ENCODE assay signal across 33 cellular contexts in the genomic region with DNA sequence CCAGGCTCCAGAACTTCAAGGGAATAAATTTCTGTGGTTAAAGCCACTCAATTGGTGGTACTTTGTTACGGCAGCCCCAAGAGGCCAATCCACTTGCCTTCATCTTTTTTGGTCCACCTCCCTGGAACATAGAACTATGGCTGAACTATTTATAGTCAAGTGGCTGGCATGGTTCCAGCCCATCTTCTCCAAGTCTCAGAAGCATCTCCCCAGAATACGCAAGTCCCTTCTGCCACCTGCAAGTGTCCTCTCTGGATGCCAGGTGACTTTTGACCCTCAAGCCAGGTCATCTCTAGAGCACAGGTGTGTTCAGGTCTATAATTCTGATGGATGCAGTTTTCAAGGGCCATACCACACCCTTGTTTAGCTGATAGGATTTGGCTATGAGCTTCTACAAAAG.
"Had no signal": no experiment of that assay in that cellular context is flagged by ENCODE, and none has a peak within 500 bp of the region (broad histone marks: within the 10 kb centered on the region; RNA-seq: fewer than 3 reads in every experiment).

No MANE protein-coding gene starts in this region.

- H3K27ac ChIP-seq: adrenal gland, breast epithelium, cardiac muscle cell, colonic mucosa, foreskin keratinocyte, gastrocnemius medialis, heart left ventricle had no signal

- H3K27me3 Mint-ChIP-seq: activated CD4-positive, alpha-beta memory T cell treated with anti-CD3 and anti-CD28 coated beads for 36 hours; activated CD4-positive, alpha-beta T cell treated with anti-CD3 and anti-CD28 coated beads, Interleukin-2, amount 10 ng/mL, durations not matched to agents 24 days and 14 days; activated CD8-positive, alpha-beta memory T cell treated with anti-CD3 and anti-CD28 coated beads, Interleukin-2, amount 10 ng/mL, durations not matched to agents 7 days and 5 days; activated naive CD4-positive, alpha-beta T cell treated with anti-CD3 and anti-CD28 coated beads, Interleukin-2, amount 50 U/mL, for 24 hours; activated naive CD8-positive, alpha-beta T cell treated with anti-CD3 and anti-CD28 coated beads, Interleukin-2, amount 50 U/mL, for 24 hours; brain had no signal

- H3K9me3 ChIP-seq: adrenal gland, breast epithelium, colonic mucosa, gastrocnemius medialis, heart left ventricle had no signal

- H3K36me3 Mint-ChIP-seq: activated CD4-positive, alpha-beta memory T cell treated with anti-CD3 and anti-CD28 coated beads for 36 hours; activated CD8-positive, alpha-beta memory T cell treated with anti-CD3 and anti-CD28 coated beads, Interleukin-2, amount 10 ng/mL, durations not matched to agents 7 days and 5 days; activated naive CD4-positive, alpha-beta T cell treated with anti-CD3 and anti-CD28 coated beads, Interleukin-2, amount 50 U/mL, for 24 hours; activated naive CD8-positive, alpha-beta T cell treated with anti-CD3 and anti-CD28 coated beads for 36 hours had no signal

- H3K4me3 Mint-ChIP-seq: activated CD4-positive, alpha-beta memory T cell treated with anti-CD3 and anti-CD28 coated beads for 36 hours; activated CD4-positive, alpha-beta T cell treated with anti-CD3 and anti-CD28 coated beads for 36 hours; activated CD4-positive, alpha-beta T cell treated with anti-CD3 and anti-CD28 coated beads, Interleukin-2, amount 10 ng/mL, durations not matched to agents 24 days and 14 days; activated CD8-positive, alpha-beta memory T cell treated with anti-CD3 and anti-CD28 coated beads, Interleukin-2, amount 10 ng/mL, durations not matched to agents 7 days and 5 days; activated CD8-positive, alpha-beta T cell treated with anti-CD3 and anti-CD28 coated beads, Interleukin-2, amount 10 ng/mL, durations not matched to agents 7 days and 5 days; activated naive CD4-positive, alpha-beta T cell treated with anti-CD3 and anti-CD28 coated beads for 36 hours; activated naive CD4-positive, alpha-beta T cell treated with anti-CD3 and anti-CD28 coated beads, Interleukin-2, amount 50 U/mL, for 24 hours; activated naive CD8-positive, alpha-beta T cell treated with anti-CD3 and anti-CD28 coated beads for 36 hours; activated naive CD8-positive, alpha-beta T cell treated with anti-CD3 and anti-CD28 coated beads, Interleukin-2, amount 50 U/mL, for 24 hours; activated T-helper 1 cell treated with anti-CD3 and anti-CD28 coated beads, Interleukin-12 subunit alpha, Interleukin-12 subunit beta, Interleukin-2, Interleukin-4 antibody, amounts not matched to agents 30 ng/mL and 10 ng/mL and 1 ng/mL, durations not matched to agents 14 hours and 24 hours and 36 hours; brain; endodermal cell had no signal

- H3K4me3 ChIP-seq: adrenal gland, breast epithelium, cardiac muscle cell, colonic mucosa, gastrocnemius medialis, heart left ventricle had no signal

- H3K4me1 ChIP-seq: adrenal gland, breast epithelium, colonic mucosa, foreskin keratinocyte, gastrocnemius medialis, heart left ventricle had no signal

- H3K9me3 Mint-ChIP-seq: activated naive CD4-positive, alpha-beta T cell treated with anti-CD3 and anti-CD28 coated beads for 36 hours; activated T-helper 1 cell treated with anti-CD3 and anti-CD28 coated beads, Interleukin-12 subunit alpha, Interleukin-12 subunit beta, Interleukin-2, Interleukin-4 antibody, amounts not matched to agents 30 ng/mL and 10 ng/mL and 1 ng/mL, durations not matched to agents 14 hours and 24 hours and 36 hours had no signal

- H3K4me1 Mint-ChIP-seq: activated CD4-positive, alpha-beta T cell treated with anti-CD3 and anti-CD28 coated beads for 36 hours; activated CD4-positive, alpha-beta T cell treated with anti-CD3 and anti-CD28 coated beads, Interleukin-2, amount 10 ng/mL, durations not matched to agents 24 days and 14 days; activated CD8-positive, alpha-beta memory T cell treated with anti-CD3 and anti-CD28 coated beads, Interleukin-2, amount 10 ng/mL, durations not matched to agents 7 days and 5 days; activated naive CD4-positive, alpha-beta T cell treated with anti-CD3 and anti-CD28 coated beads, Interleukin-2, amount 50 U/mL, for 24 hours; activated naive CD8-positive, alpha-beta T cell treated with anti-CD3 and anti-CD28 coated beads for 36 hours; activated naive CD8-positive, alpha-beta T cell treated with anti-CD3 and anti-CD28 coated beads, Interleukin-2, amount 50 U/mL, for 24 hours had no signal

- DNase-seq: activated CD4-positive, alpha-beta memory T cell treated with anti-CD3 and anti-CD28 coated beads for 36 hours; activated CD4-positive, alpha-beta T cell treated with anti-CD3 and anti-CD28 coated beads for 36 hours; activated CD4-positive, alpha-beta T cell treated with anti-CD3 and anti-CD28 coated beads, Interleukin-2, amount 10 ng/mL, durations not matched to agents 24 days and 14 days; activated CD4-positive, CD25-positive, alpha-beta regulatory T cell; activated CD4-positive, CD25-positive, alpha-beta regulatory T cell treated with anti-CD3 and anti-CD28 coated beads, Interleukin-2, amount 50 U/mL, for 72 hours; activated CD8-positive, alpha-beta memory T cell treated with anti-CD3 and anti-CD28 coated beads, Interleukin-2, amount 10 ng/mL, durations not matched to agents 7 days and 5 days; activated CD8-positive, alpha-beta memory T cell treated with anti-CD3 and anti-CD28 coated beads, Interleukin-2, amount 50 U/mL, for 4 hours; activated CD8-positive, alpha-beta T cell treated with anti-CD3 and anti-CD28 coated beads, Interleukin-2, amount 10 ng/mL, durations not matched to agents 7 days and 5 days; activated effector memory CD4-positive, alpha-beta T cell treated with anti-CD3 and anti-CD28 coated beads, Interleukin-2, amount 50 U/mL, for 16 hours; activated naive CD4-positive, alpha-beta T cell treated with anti-CD3 and anti-CD28 coated beads for 36 hours; activated naive CD8-positive, alpha-beta T cell treated with anti-CD3 and anti-CD28 coated beads for 36 hours; activated naive CD8-positive, alpha-beta T cell treated with anti-CD3 and anti-CD28 coated beads, Interleukin-2, amount 50 U/mL, for 24 hours; activated T-cell treated with anti-CD3 and anti-CD28 coated beads, Interleukin-2, amount 50 U/mL, for 1 hour; activated T-cell treated with anti-CD3 and anti-CD28 coated beads, Interleukin-2, amount 50 U/mL, for 48 hours; adrenal gland; amygdala; aorta; central memory CD4-positive, alpha-beta T cell; cerebellar nuclear complex; colonic mucosa; effector memory CD4-positive, alpha-beta T cell; foreskin keratinocyte; gastrocnemius medialis; glutamatergic neuron; heart left ventricle; T-helper 2 cell had no signal

- H3K27me3 ChIP-seq: adrenal gland, breast epithelium, cardiac muscle cell, colonic mucosa, foreskin keratinocyte, gastrocnemius medialis had no signal

- H3K27ac Mint-ChIP-seq: activated CD4-positive, alpha-beta memory T cell treated with anti-CD3 and anti-CD28 coated beads for 36 hours; activated CD4-positive, alpha-beta T cell treated with anti-CD3 and anti-CD28 coated beads for 36 hours; activated CD4-positive, alpha-beta T cell treated with anti-CD3 and anti-CD28 coated beads, Interleukin-2, amount 10 ng/mL, durations not matched to agents 24 days and 14 days; activated CD8-positive, alpha-beta memory T cell treated with anti-CD3 and anti-CD28 coated beads, Interleukin-2, amount 10 ng/mL, durations not matched to agents 7 days and 5 days; activated CD8-positive, alpha-beta T cell treated with anti-CD3 and anti-CD28 coated beads, Interleukin-2, amount 10 ng/mL, durations not matched to agents 7 days and 5 days; activated naive CD4-positive, alpha-beta T cell treated with anti-CD3 and anti-CD28 coated beads for 36 hours; activated naive CD4-positive, alpha-beta T cell treated with anti-CD3 and anti-CD28 coated beads, Interleukin-2, amount 50 U/mL, for 24 hours; activated naive CD8-positive, alpha-beta T cell treated with anti-CD3 and anti-CD28 coated beads for 36 hours; activated naive CD8-positive, alpha-beta T cell treated with anti-CD3 and anti-CD28 coated beads, Interleukin-2, amount 50 U/mL, for 24 hours; activated T-helper 1 cell treated with anti-CD3 and anti-CD28 coated beads, Interleukin-12 subunit alpha, Interleukin-12 subunit beta, Interleukin-2, Interleukin-4 antibody, amounts not matched to agents 30 ng/mL and 10 ng/mL and 1 ng/mL, durations not matched to agents 14 hours and 24 hours and 36 hours; activated T-helper 2 cell treated with anti-CD3 and anti-CD28 coated beads, Interferon-gamma antibody, Interleukin-2, Interleukin-4, amounts not matched to agents 10 μg/mL and 5 μg/mL and 100 μg/mL, durations not matched to agents 14 hours and 24 hours and 36 hours; endodermal cell had no signal

- H3K36me3 ChIP-seq: adrenal gland, breast epithelium, cardiac muscle cell, colonic mucosa, gastrocnemius medialis, heart left ventricle had no signal
